Comparison of ENCODE assay signal across 21 cellular contexts in the genomic region with DNA sequence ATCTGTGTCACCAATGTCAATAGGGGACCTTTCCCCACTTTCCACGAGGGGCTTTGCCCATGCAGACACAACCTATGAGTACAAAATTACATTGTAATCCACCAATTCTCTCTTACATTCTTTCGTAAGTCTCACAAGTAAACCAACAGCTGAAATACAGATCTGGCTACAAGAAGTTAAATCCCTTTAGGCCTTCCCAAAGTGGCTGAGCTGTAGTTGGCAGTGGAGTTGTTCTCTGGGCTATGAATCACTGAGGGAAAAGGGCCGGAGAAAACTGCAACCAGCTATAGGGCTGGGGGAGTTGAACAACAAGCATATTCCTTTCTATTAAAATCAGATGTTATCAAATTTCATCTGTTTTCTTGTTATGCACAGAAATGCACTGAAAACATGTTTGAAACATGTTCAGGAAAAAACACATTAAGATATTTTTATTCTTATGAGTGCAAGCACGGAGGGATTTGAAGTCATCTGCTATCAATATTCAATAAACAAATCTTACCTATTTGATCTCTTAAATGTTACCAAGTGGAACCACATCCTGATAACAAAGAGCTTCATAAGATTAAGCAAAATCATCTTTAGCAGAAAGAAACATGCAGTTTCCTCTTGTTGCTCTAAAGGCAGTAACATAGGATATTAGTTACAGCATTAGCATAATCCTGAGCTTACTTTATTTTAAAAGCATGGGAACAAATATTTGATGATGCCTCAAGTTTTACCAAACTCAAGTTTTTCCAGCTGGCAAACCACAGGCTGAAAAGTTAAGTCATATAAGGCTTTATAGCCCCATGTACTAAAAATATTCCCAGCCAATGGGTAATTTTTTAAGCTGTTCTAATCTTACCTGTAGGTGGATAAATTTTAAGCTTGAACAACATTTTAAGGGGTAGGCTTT.
DNase-seq lines count a peak whose midpoint lies in the region; ATAC-seq, FAIRE-seq and TF ChIP-seq lines count a peak whose summit lies in the region.
"Had no signal": no experiment of that assay in that cellular context is flagged by ENCODE, and none has a peak within 500 bp of the region (broad histone marks: within the 10 kb centered on the region; RNA-seq: fewer than 3 reads in every experiment).

No MANE protein-coding gene starts in this region.

- DNase-seq in CD4-positive, CD25-positive, alpha-beta regulatory T cell, result peak in 2 of 3 donors; percentile 42 to 44
- DNase-seq in HFFc6, result peak; percentile 31
- no peak for DNase-seq in iPS-NIHi11 (ENCODE audit: low spot score)
- no peak for DNase-seq in activated naive CD4-positive, alpha-beta T cell treated with anti-CD3 and anti-CD28 coated beads, Interleukin-2, amount 10 ng/mL, durations not matched to agents 7 days and 5 days
- DNase-seq in activated T-cell treated with anti-CD3 and anti-CD28 coated beads, Interleukin-2, amount 50 U/mL, for 24 hours, result no peak
- no peak for DNase-seq in DMS53 treated with DMSO at 0.1 percent for 48 hours (lab: John Stamatoyannopoulos, UW; ENCODE audit: unreplicated experiment)
- DNase-seq: activated CD4-positive, alpha-beta T cell treated with anti-CD3 and anti-CD28 coated beads, Interleukin-2, amount 50 U/mL, for 1 hour; activated T-cell treated with anti-CD3 and anti-CD28 coated beads, Interleukin-2, amount 50 U/mL, for 1 hour; EL; esophagus squamous epithelium; NCI-H446; retina; SIG-M5; stimulated activated CD4-positive, alpha-beta T cell treated with anti-CD3 and anti-CD28 coated beads, Interleukin-2, amount 100 ng/mL, for 48 hours; stimulated activated CD8-positive, alpha-beta memory T cell treated with anti-CD3 and anti-CD28 coated beads, Interleukin-4, amount 100 ng/mL, for 48 hours; thyroid gland had no signal

- H3K27ac Mint-ChIP-seq in CD4-positive, CD25-positive, alpha-beta regulatory T cell, result peak overlapping the region; percentile 92 to 98 (median 94)
- H3K27ac Mint-ChIP-seq in HFFc6, result no peak overlapping the region
- H3K27ac Mint-ChIP-seq in nephron, result peak overlapping the region; percentile 16 to 95 (median 88)
- no peak overlapping the region for H3K27ac Mint-ChIP-seq in activated naive CD4-positive, alpha-beta T cell treated with anti-CD3 and anti-CD28 coated beads, Interleukin-2, amount 10 ng/mL, durations not matched to agents 7 days and 5 days
- H3K27ac Mint-ChIP-seq in activated T-cell treated with anti-CD3 and anti-CD28 coated beads, Interleukin-2, amount 50 U/mL, for 24 hours, result no peak overlapping the region
- H3K27ac Mint-ChIP-seq: dendritic cell treated with granulocyte-macrophage colony-stimulating factor and Interleukin-4, amounts not matched to agents 40 ng/mL and 50 ng/mL, for 4 days had no signal

- no peaks in the 10 kb centered on the region for H3K27me3 ChIP-seq in CD4-positive, CD25-positive, alpha-beta regulatory T cell (ENCODE audit: control insufficient read depth, insufficient read depth, low read length)
- H3K27me3 ChIP-seq: esophagus squamous epithelium, thyroid gland had no signal

- peak overlapping the region; percentile 67 to 79 (median 72) for H3K4me3 Mint-ChIP-seq in CD4-positive, CD25-positive, alpha-beta regulatory T cell
- no peak overlapping the region for H3K4me3 Mint-ChIP-seq in HFFc6
- H3K4me3 Mint-ChIP-seq in nephron, result peak overlapping the region in 1 of 3 experiments; percentile 3
- H3K4me3 Mint-ChIP-seq in activated naive CD4-positive, alpha-beta T cell treated with anti-CD3 and anti-CD28 coated beads, Interleukin-2, amount 10 ng/mL, durations not matched to agents 7 days and 5 days, result no peak overlapping the region
- H3K4me3 Mint-ChIP-seq in activated T-cell treated with anti-CD3 and anti-CD28 coated beads, Interleukin-2, amount 50 U/mL, for 24 hours, result no peak overlapping the region
- H3K4me3 Mint-ChIP-seq: dendritic cell treated with granulocyte-macrophage colony-stimulating factor and Interleukin-4, amounts not matched to agents 40 ng/mL and 50 ng/mL, for 4 days; neural crest cell had no signal

- no peaks in the 10 kb centered on the region for H3K36me3 ChIP-seq in CD4-positive, CD25-positive, alpha-beta regulatory T cell (ENCODE audit: control insufficient read depth, insufficient read depth, low read length)
- H3K36me3 ChIP-seq: esophagus squamous epithelium, thyroid gland had no signal

- H3K36me3 Mint-ChIP-seq in CD4-positive, CD25-positive, alpha-beta regulatory T cell, result peaks cover 13% of the 10 kb centered on the region
- peaks cover 4% of the 10 kb centered on the region; the same call in 1 of the 2 replicates for H3K36me3 Mint-ChIP-seq in HFFc6 (ENCODE audit: low read depth)
- no peaks in the 10 kb centered on the region for H3K36me3 Mint-ChIP-seq in nephron (ENCODE audit: low read depth)
- H3K36me3 Mint-ChIP-seq in activated naive CD4-positive, alpha-beta T cell treated with anti-CD3 and anti-CD28 coated beads, Interleukin-2, amount 10 ng/mL, durations not matched to agents 7 days and 5 days, result no peaks in the 10 kb centered on the region
- peaks cover 2% of the 10 kb centered on the region for H3K36me3 Mint-ChIP-seq in activated T-cell treated with anti-CD3 and anti-CD28 coated beads, Interleukin-2, amount 50 U/mL, for 24 hours (ENCODE audit: low read depth)

- H3K4me3 ChIP-seq in CD4-positive, CD25-positive, alpha-beta regulatory T cell (ENCODE audit: low read depth, low read length), result peak overlapping the region; percentile 28
- H3K4me3 ChIP-seq: esophagus squamous epithelium, thyroid gland had no signal

- no peaks in the 10 kb centered on the region for H3K9me3 ChIP-seq in CD4-positive, CD25-positive, alpha-beta regulatory T cell (ENCODE audit: control insufficient read depth in 2 of 2, low read length in 2 of 2)
- H3K9me3 ChIP-seq: esophagus squamous epithelium, thyroid gland had no signal

- TF ChIP-seq CTCF in HFFc6 (IDR thresholded peaks at IDR 0.05), result no peak
- TF ChIP-seq CTCF in nephron (IDR thresholded peaks at IDR 0.05; ENCODE audit: unreplicated experiment in 3 of 3), result no peak

- H3K27me3 Mint-ChIP-seq in CD4-positive, CD25-positive, alpha-beta regulatory T cell, result no peaks in the 10 kb centered on the region
- H3K27me3 Mint-ChIP-seq in HFFc6 (ENCODE audit: insufficient read depth), result peaks cover under 1% of the 10 kb centered on the region; the same call in 1 of the 2 replicates
- H3K27me3 Mint-ChIP-seq in nephron (ENCODE audit: low read depth), result peaks cover 6% of the 10 kb centered on the region
- H3K27me3 Mint-ChIP-seq in activated naive CD4-positive, alpha-beta T cell treated with anti-CD3 and anti-CD28 coated beads, Interleukin-2, amount 10 ng/mL, durations not matched to agents 7 days and 5 days, result peaks cover 7% of the 10 kb centered on the region
- no peaks in the 10 kb centered on the region for H3K27me3 Mint-ChIP-seq in activated T-cell treated with anti-CD3 and anti-CD28 coated beads, Interleukin-2, amount 50 U/mL, for 24 hours
- H3K27me3 Mint-ChIP-seq: dendritic cell treated with granulocyte-macrophage colony-stimulating factor and Interleukin-4, amounts not matched to agents 40 ng/mL and 50 ng/mL, for 4 days had no signal

- peak overlapping the region; percentile 49 for H3K27ac ChIP-seq in CD4-positive, CD25-positive, alpha-beta regulatory T cell (ENCODE audit: insufficient read depth, low read length, poor library complexity, severe bottlenecking)
- H3K27ac ChIP-seq: C4-2B, esophagus squamous epithelium, thyroid gland had no signal

- FAIRE-seq in endometrium (lab: Jason Lieb, UNC), result peak; percentile 35

- ATAC-seq in CD4-positive, CD25-positive, alpha-beta regulatory T cell (ENCODE audit: low read depth in 2 of 2), result peak; percentile 55 to 81

- H3K4me1 Mint-ChIP-seq in CD4-positive, CD25-positive, alpha-beta regulatory T cell, result peaks cover 14 to 71% (median 36%) of the 10 kb centered on the region in 4 donors
- peaks cover 8% of the 10 kb centered on the region for H3K4me1 Mint-ChIP-seq in HFFc6 (ENCODE audit: low read depth)
- H3K4me1 Mint-ChIP-seq in nephron, result peaks cover 62% of the 10 kb centered on the region
- H3K4me1 Mint-ChIP-seq in activated naive CD4-positive, alpha-beta T cell treated with anti-CD3 and anti-CD28 coated beads, Interleukin-2, amount 10 ng/mL, durations not matched to agents 7 days and 5 days, result peaks cover 23% of the 10 kb centered on the region
- peaks cover 39% of the 10 kb centered on the region for H3K4me1 Mint-ChIP-seq in activated T-cell treated with anti-CD3 and anti-CD28 coated beads, Interleukin-2, amount 50 U/mL, for 24 hours (ENCODE audit: low read depth)
- H3K4me1 Mint-ChIP-seq: neural crest cell had no signal

- peaks cover 0 to 1% (median 0%) of the 10 kb centered on the region in 7 donors for H3K9me3 Mint-ChIP-seq in CD4-positive, CD25-positive, alpha-beta regulatory T cell
- H3K9me3 Mint-ChIP-seq in HFFc6 (no peaks in the 10 kb centered on the region), nephron (no peaks in the 10 kb centered on the region)
- no peaks in the 10 kb centered on the region for H3K9me3 Mint-ChIP-seq in activated naive CD4-positive, alpha-beta T cell treated with anti-CD3 and anti-CD28 coated beads, Interleukin-2, amount 10 ng/mL, durations not matched to agents 7 days and 5 days
- no peaks in the 10 kb centered on the region for H3K9me3 Mint-ChIP-seq in activated T-cell treated with anti-CD3 and anti-CD28 coated beads, Interleukin-2, amount 50 U/mL, for 24 hours
- H3K9me3 Mint-ChIP-seq: dendritic cell treated with granulocyte-macrophage colony-stimulating factor and Interleukin-4, amounts not matched to agents 40 ng/mL and 50 ng/mL, for 4 days; neural crest cell had no signal

- CTCF ChIA-PET in activated naive CD4-positive, alpha-beta T cell treated with anti-CD3 and anti-CD28 coated beads, Interleukin-2, amount 10 ng/mL, durations not matched to agents 7 days and 5 days (lab: Charles Lee), result interaction anchor here (1.1 to 1.5 kb wide), 3 partner anchors 30 to 109 kb away, joined by 3 read pairs; no protein-coding TSS in a partner anchor

- H3K4me1 ChIP-seq in CD4-positive, CD25-positive, alpha-beta regulatory T cell (ENCODE audit: control insufficient read depth, insufficient read depth, low read length, poor library complexity, severe bottlenecking), result peaks cover 28% of the 10 kb centered on the region
- H3K4me1 ChIP-seq: thyroid gland had no signal

Comparison
In these comparisons a context has a peak if more than half of its experiments do, and no peak if none do; other contexts are left out.
1. DNase-seq: peak in CD4-positive, CD25-positive, alpha-beta regulatory T cell (2 of 3) and HFFc6 (single experiment); none in iPS-NIHi11 (single experiment), activated naive CD4-positive, alpha-beta T cell treated with anti-CD3 and anti-CD28 coated beads, Interleukin-2, amount 10 ng/mL, durations not matched to agents 7 days and 5 days (single experiment), activated T-cell treated with anti-CD3 and anti-CD28 coated beads, Interleukin-2, amount 50 U/mL, for 24 hours (single experiment) and DMS53 treated with DMSO at 0.1 percent for 48 hours (single experiment).
2. H3K27ac Mint-ChIP-seq: peak in CD4-positive, CD25-positive, alpha-beta regulatory T cell (3 of 3) and nephron (3 of 3); none in HFFc6 (single experiment), activated naive CD4-positive, alpha-beta T cell treated with anti-CD3 and anti-CD28 coated beads, Interleukin-2, amount 10 ng/mL, durations not matched to agents 7 days and 5 days (single experiment) and activated T-cell treated with anti-CD3 and anti-CD28 coated beads, Interleukin-2, amount 50 U/mL, for 24 hours (single experiment).
3. H3K4me3 Mint-ChIP-seq: peak in CD4-positive, CD25-positive, alpha-beta regulatory T cell (4 of 4); none in HFFc6 (single experiment), activated naive CD4-positive, alpha-beta T cell treated with anti-CD3 and anti-CD28 coated beads, Interleukin-2, amount 10 ng/mL, durations not matched to agents 7 days and 5 days (single experiment) and activated T-cell treated with anti-CD3 and anti-CD28 coated beads, Interleukin-2, amount 50 U/mL, for 24 hours (single experiment).